30 cellular contexts compared by ENCODE assay signal in genomic region chr6:116313377-116313776, GRCh38. TPM values are rescaled to one million over a fixed set of nuclear protein-coding genes. Genes with fewer than 3 reads are reported as not detected.
A peak's percentile ranks its signal among the peaks of the same experiment; 100 is the strongest.
DNase-seq lines count a peak whose midpoint lies in the region; ATAC-seq, FAIRE-seq and TF ChIP-seq lines count a peak whose summit lies in the region.
"Had no signal": no experiment of that assay in that cellular context is flagged by ENCODE, and none has a peak within 500 bp of the region (broad histone marks: within the 10 kb centered on the region; RNA-seq: fewer than 3 reads in every experiment).

No MANE protein-coding gene starts in this region.

- POLR2A ChIA-PET in PC-9 (lab: Charles Lee; ENCODE audit: unreplicated experiment), result no interaction called here

- CTCF ChIA-PET in PC-9 (lab: Charles Lee), result no interaction called here

- no peak overlapping the region for H3K4me2 ChIP-seq in PC-9
- H3K4me2 ChIP-seq: KMS-11 had no signal

- H3K79me2 ChIP-seq in PC-9 (ENCODE audit: low read depth), result no peaks in the 10 kb centered on the region

- no peak overlapping the region for H2AFZ ChIP-seq in PC-9

- no peaks in the 10 kb centered on the region for H3K4me1 ChIP-seq in kidney (ENCODE audit: control insufficient read depth in 1 of 2, insufficient read depth in 1 of 2, low read depth in 1 of 2, low read length in 2 of 2)
- H3K4me1 ChIP-seq in PC-9 (replicated peaks; ENCODE audit: insufficient read depth), result no peaks in the 10 kb centered on the region
- H3K4me1 ChIP-seq: esophagus squamous epithelium had no signal

- no peaks in the 10 kb centered on the region for H3F3A ChIP-seq in PC-9 (ENCODE audit: insufficient read depth, low read depth)

- BruUV-seq in PC-9 (replicated peaks; lab: Mats Ljungman, UMichigan), result no TSS peak

- no peaks in the 10 kb centered on the region; the same call in 1 of the 2 replicates for H4K20me1 ChIP-seq in PC-9 (ENCODE audit: insufficient read depth)

- H3K36me3 ChIP-seq in bronchial epithelial cell (ENCODE audit: control insufficient read depth, insufficient read depth, low read length), result no peaks in the 10 kb centered on the region
- no peaks in the 10 kb centered on the region for H3K36me3 ChIP-seq in kidney (ENCODE audit: control insufficient read depth in 1 of 2, insufficient read depth in 2 of 2, low read length in 2 of 2)
- no peaks in the 10 kb centered on the region for H3K36me3 ChIP-seq in PC-9 (ENCODE audit: low read depth)
- H3K36me3 ChIP-seq: adrenal gland, cardiac muscle cell, esophagus squamous epithelium, suprapubic skin had no signal

- TF ChIP-seq CTCF in AG09309 (IDR thresholded peaks at IDR 0.05; ENCODE audit: control insufficient read depth, insufficient read depth, low read depth, low read length, missing control alignments) (no peak), bronchial epithelial cell (IDR thresholded peaks at IDR 0.05; ENCODE audit: insufficient read depth, low read length, severe bottlenecking) (no peak), kidney (IDR thresholded peaks at IDR 0.05; ENCODE audit: borderline replicate concordance, extremely low read depth, insufficient read depth) (no peak), PC-9 (conservative IDR thresholded peaks at IDR 0.05) (no peak)

- H3K4me3 ChIP-seq in AG09309 (ENCODE audit: control insufficient read depth, low read depth, low read length), result no peak overlapping the region
- no peak overlapping the region for H3K4me3 ChIP-seq in bronchial epithelial cell (ENCODE audit: low read depth, low read length)
- no peak overlapping the region for H3K4me3 ChIP-seq in kidney (ENCODE audit: low read length in 2 of 2)
- no peak overlapping the region for H3K4me3 ChIP-seq in PC-9
- H3K4me3 ChIP-seq: adrenal gland, cardiac muscle cell, esophagus squamous epithelium, suprapubic skin had no signal

- FAIRE-seq in bronchial epithelial cell (lab: Jason Lieb, UNC), result no peak
- peak; percentile 46 for FAIRE-seq in kidney (lab: Jason Lieb, UNC)

- H3K27ac ChIP-seq in kidney (ENCODE audit: low read depth in 2 of 2, low read length in 2 of 2) (no peak overlapping the region), PC-9 (no peak overlapping the region)
- H3K27ac ChIP-seq: adrenal gland, C4-2B, cardiac muscle cell, esophagus squamous epithelium, KMS-11, suprapubic skin had no signal

- H3K9me3 ChIP-seq in kidney (ENCODE audit: control insufficient read depth in 1 of 2, low read length in 2 of 2) (no peaks in the 10 kb centered on the region), PC-9 (ENCODE audit: insufficient read depth, low read depth) (no peaks in the 10 kb centered on the region)
- H3K9me3 ChIP-seq: adrenal gland, esophagus squamous epithelium, suprapubic skin had no signal

- H3K27me3 ChIP-seq in bronchial epithelial cell (ENCODE audit: control insufficient read depth, insufficient read depth, low read length), result no peaks in the 10 kb centered on the region
- H3K27me3 ChIP-seq in PC-9 (ENCODE audit: insufficient read depth, low read depth), result no peaks in the 10 kb centered on the region
- H3K27me3 ChIP-seq: adrenal gland, cardiac muscle cell, esophagus squamous epithelium, suprapubic skin had no signal

- DNase-seq in AG09309 (ENCODE audit: low read depth) (peak; percentile 40), HCEC 1CT (peak; percentile 29), bronchial epithelial cell (ENCODE audit: low read depth) (peak; percentile 17), kidney (no peak), PC-9 (no peak), SKM-1 treated with dmso at 0.1 percent for 144 hours (lab: John Stamatoyannopoulos, UW; ENCODE audit: unreplicated experiment) (no peak), kidney glomerular epithelial cell (lab: John Stamatoyannopoulos, UW) (no peak)
- DNase-seq: activated CD4-positive, alpha-beta T cell treated with anti-CD3 and anti-CD28 coated beads for 36 hours; activated CD8-positive, alpha-beta memory T cell treated with anti-CD3 and anti-CD28 coated beads for 24 hours; activated naive CD4-positive, alpha-beta T cell treated with Interleukin-2 at 50 U/mL for 16 hours; activated T-cell treated with anti-CD3 and anti-CD28 coated beads, Interleukin-2, amount 50 U/mL, for 24 hours; adrenal gland; Calu3; cortex of kidney; esophagus squamous epithelium; head of caudate nucleus; left colon; mesendoderm; NCI-H1694 treated with DMSO at 0.1 percent for 48 hours; NCI-H2171 treated with DMSO at 0.1 percent for 48 hours; NCI-H524 treated with DMSO at 0.1 percent for 48 hours; retina; stimulated activated CD4-positive, alpha-beta T cell treated with anti-CD3 and anti-CD28 coated beads, Interleukin-4, amount 100 ng/mL, for 1 hour; T-helper 2 cell had no signal

- no peak for ATAC-seq in GM19328 (IDR thresholded peaks at IDR 0.05; ENCODE audit: unreplicated experiment)
- ATAC-seq: activated CD4-positive, alpha-beta T cell treated with anti-CD3 and anti-CD28 coated beads for 36 hours; left colon; stimulated activated memory B cell treated with anti-CD40 and anti-IgM and Interleukin-4, amounts not matched to agents 10 μg/mL and 1 μg/mL and 100 μg/mL, for 72 hours had no signal

- no peak overlapping the region for H3K9ac ChIP-seq in kidney (ENCODE audit: low read length in 2 of 2)
- H3K9ac ChIP-seq: KMS-11 had no signal

- intact Hi-C loops in kidney (cut with DNase I) (no loop called here), PC-9 (cut with micrococcal nuclease; ENCODE audit: unreplicated experiment) (no loop called here)

- 0 out of 2 replicates have a peak, but pooled peaks cover 3% of the 10 kb centered on the region for H3K9me2 ChIP-seq in PC-9 (ENCODE audit: insufficient read depth)

RNA-seq across cellular contexts. Expression of gene TSPYL1, which starts 33.6 kb away (rescaled TPM):
- total RNA-seq in bronchial epithelial cell (72.4 and 134 TPM in 2 replicates), kidney (112 TPM), PC-9 (2021) (52.8 and 73.1 TPM in 2 replicates)
- 68.7 TPM for polyA plus RNA-seq in kidney (ENCODE audit: insufficient read depth, low read depth, low replicate concordance)

RNA-seq across cellular contexts. Expression of gene DSE, which starts 57.4 kb away (rescaled TPM):
- 56.6 and 100 TPM in 2 replicates for total RNA-seq in bronchial epithelial cell
- total RNA-seq in kidney, result 47.7 TPM
- 6.9 TPM for polyA plus RNA-seq in kidney (ENCODE audit: insufficient read depth, low read depth, low replicate concordance)
- total RNA-seq in PC-9 (2021), result 28.5 and 43.3 TPM in 2 replicates

RNA-seq across cellular contexts. Expression of gene TSPYL4, which starts 59.5 kb away (rescaled TPM):
- 2.1 and 3.2 TPM in 2 replicates for total RNA-seq in bronchial epithelial cell
- total RNA-seq in kidney, result 25.8 TPM
- 15.2 TPM for polyA plus RNA-seq in kidney (ENCODE audit: insufficient read depth, low read depth, low replicate concordance)
- 10.6 and 10.9 TPM in 2 replicates for total RNA-seq in PC-9 (2021)

Comparison
In these comparisons a context has a peak if more than half of its experiments do, and no peak if none do; other contexts are left out.
1. DNase-seq: peak in AG09309 (single experiment), HCEC 1CT (single experiment) and bronchial epithelial cell (single experiment); none in kidney (single experiment), PC-9 (0 of 2), SKM-1 treated with dmso at 0.1 percent for 144 hours (single experiment) and kidney glomerular epithelial cell (single experiment).